24 cellular contexts compared by ENCODE assay signal in the genomic region with DNA sequence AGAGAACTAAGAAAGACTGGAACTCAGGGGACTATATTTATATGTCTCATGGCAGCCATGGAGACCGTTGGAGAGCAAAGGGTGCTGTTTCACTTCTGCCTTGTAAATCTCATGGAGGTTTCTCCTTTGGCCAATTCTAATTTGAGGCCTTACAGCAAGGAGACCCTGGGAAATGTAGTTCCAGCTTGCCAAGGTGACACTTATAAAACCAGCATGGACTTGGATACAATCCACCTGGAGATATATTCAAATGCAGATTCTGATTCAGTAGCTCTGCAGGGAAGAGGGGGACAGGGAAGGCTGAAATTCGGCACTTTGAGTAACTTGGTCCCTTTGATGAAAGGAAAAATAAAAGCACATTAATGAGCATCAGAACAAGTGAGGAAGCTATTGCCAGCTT.
"Had no signal": no experiment of that assay in that cellular context is flagged by ENCODE, and none has a peak within 500 bp of the region (broad histone marks: within the 10 kb centered on the region; RNA-seq: fewer than 3 reads in every experiment).

No MANE protein-coding gene starts in this region.

- H3K4me3 ChIP-seq: left ventricle myocardium inferior, lung, ovary, right atrium auricular region, right lobe of liver, smooth muscle cell, tibial nerve, uterus had no signal

- H3K36me3 Mint-ChIP-seq: mesothelial cell of epicardium; naive B cell; natural killer cell; stimulated activated memory B cell treated with anti-CD40 and anti-IgM and Interleukin-4, amounts not matched to agents 10 μg/mL and 1 μg/mL and 100 μg/mL, for 72 hours; type B pancreatic cell had no signal

- H3K36me3 ChIP-seq: left ventricle myocardium inferior, ovary, right atrium auricular region, right lobe of liver, tibial nerve, uterus had no signal

- H3K4me1 ChIP-seq: left ventricle myocardium inferior, right atrium auricular region, right lobe of liver, uterus had no signal

- H3K4me3 Mint-ChIP-seq: mesothelial cell of epicardium; naive B cell; natural killer cell; nephron progenitor cell; stimulated activated memory B cell treated with anti-CD40 and anti-IgM and Interleukin-4, amounts not matched to agents 10 μg/mL and 1 μg/mL and 100 μg/mL, for 72 hours; stimulated activated naive CD8-positive, alpha-beta T cell treated with anti-CD3 and anti-CD28 coated beads, Interleukin-15, amount 100 ng/mL, for 72 hours; type B pancreatic cell had no signal

- H3K27me3 Mint-ChIP-seq: naive B cell; stimulated activated memory B cell treated with anti-CD40 and anti-IgM and Interleukin-4, amounts not matched to agents 10 μg/mL and 1 μg/mL and 100 μg/mL, for 72 hours; stimulated activated naive CD8-positive, alpha-beta T cell treated with anti-CD3 and anti-CD28 coated beads, Interleukin-15, amount 100 ng/mL, for 72 hours; type B pancreatic cell had no signal

- H3K27me3 ChIP-seq: ovary, right atrium auricular region, right lobe of liver, tibial nerve, uterus had no signal

- H3K27ac Mint-ChIP-seq: mesothelial cell of epicardium; naive B cell; natural killer cell; nephron progenitor cell; progenitor cell of endocrine pancreas; stimulated activated memory B cell treated with anti-CD40 and anti-IgM and Interleukin-4, amounts not matched to agents 10 μg/mL and 1 μg/mL and 100 μg/mL, for 72 hours; stimulated activated naive CD8-positive, alpha-beta T cell treated with anti-CD3 and anti-CD28 coated beads, Interleukin-15, amount 100 ng/mL, for 72 hours; type B pancreatic cell had no signal

- ATAC-seq: natural killer cell; right lobe of liver; stimulated activated memory B cell treated with anti-CD40 and anti-IgM and Interleukin-4, amounts not matched to agents 10 μg/mL and 1 μg/mL and 100 μg/mL, for 72 hours; stimulated activated naive CD8-positive, alpha-beta T cell treated with anti-CD3 and anti-CD28 coated beads, Interleukin-15, amount 100 ng/mL, for 72 hours had no signal

- H3K9me3 ChIP-seq: left ventricle myocardium inferior, ovary, right atrium auricular region, right lobe of liver, tibial nerve, uterus had no signal

- H3K4me2 ChIP-seq: smooth muscle cell had no signal

- H3K9me3 Mint-ChIP-seq: mesothelial cell of epicardium; nephron progenitor cell; stimulated activated memory B cell treated with anti-CD40 and anti-IgM and Interleukin-4, amounts not matched to agents 10 μg/mL and 1 μg/mL and 100 μg/mL, for 72 hours; stimulated activated naive CD8-positive, alpha-beta T cell treated with anti-CD3 and anti-CD28 coated beads, Interleukin-15, amount 100 ng/mL, for 72 hours; type B pancreatic cell had no signal

- H3K4me1 Mint-ChIP-seq: naive B cell; natural killer cell; stimulated activated memory B cell treated with anti-CD40 and anti-IgM and Interleukin-4, amounts not matched to agents 10 μg/mL and 1 μg/mL and 100 μg/mL, for 72 hours; stimulated activated naive CD8-positive, alpha-beta T cell treated with anti-CD3 and anti-CD28 coated beads, Interleukin-15, amount 100 ng/mL, for 72 hours had no signal

- H3K27ac ChIP-seq: left ventricle myocardium inferior, ovary, right atrium auricular region, right lobe of liver, tibial nerve, uterus had no signal

- DNase-seq: islet precursor cell; left ventricle myocardium inferior; mesendoderm; naive B cell; natural killer cell; nephron progenitor cell; ovary; right lobe of liver; stimulated activated CD4-positive, alpha-beta T cell treated with anti-CD3 and anti-CD28 coated beads, Interleukin-1b, Interleukin-23, amount 100 ng/mL, for 48 hours; stimulated activated CD4-positive, alpha-beta T cell treated with anti-CD3 and anti-CD28 coated beads, Interleukin-2, amount 100 ng/mL, for 48 hours; stimulated activated CD4-positive, alpha-beta T cell treated with anti-CD3 and anti-CD28 coated beads, Interleukin-4, amount 100 ng/mL, for 4 hours; stimulated activated CD8-positive, alpha-beta memory T cell treated with anti-CD3 and anti-CD28 coated beads, Interleukin-4, amount 100 ng/mL, for 48 hours; stimulated activated naive CD4-positive, alpha-beta T cell treated with Interleukin-2 at 50 U/mL for 16 hours; stimulated activated naive CD8-positive, alpha-beta T cell treated with anti-CD3 and anti-CD28 coated beads, Interleukin-15, amount 100 ng/mL, for 72 hours; substantia nigra; uterus had no signal
